Comparison of ENCODE assay signal across 20 cellular contexts in the genomic region with DNA sequence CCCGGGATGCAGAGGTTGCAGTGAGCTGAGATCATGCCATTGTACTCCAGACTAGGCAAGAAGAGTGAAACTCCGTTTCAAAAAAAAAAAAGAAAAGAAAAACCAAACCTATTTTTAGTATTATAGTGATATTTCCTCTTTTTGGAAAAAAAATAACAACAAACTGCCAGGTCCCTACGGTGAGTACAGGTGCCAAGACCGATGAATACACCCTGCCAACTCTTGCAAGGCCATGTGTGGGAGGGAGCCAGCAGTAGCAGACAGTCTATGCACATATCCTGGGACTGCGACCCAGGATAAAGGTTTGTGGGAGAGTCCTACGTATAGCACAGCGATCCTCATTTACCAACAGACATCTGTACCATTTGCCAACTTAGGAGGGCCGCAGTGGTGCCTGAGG.
DNase-seq lines count a peak whose midpoint lies in the region; ATAC-seq, FAIRE-seq and TF ChIP-seq lines count a peak whose summit lies in the region.
"Had no signal": no experiment of that assay in that cellular context is flagged by ENCODE, and none has a peak within 500 bp of the region (broad histone marks: within the 10 kb centered on the region; RNA-seq: fewer than 3 reads in every experiment).

No MANE protein-coding gene starts in this region.

- no peak overlapping the region for H3K4me3 ChIP-seq in adrenal gland
- H3K4me3 ChIP-seq in pancreas, result no peak overlapping the region
- H3K4me3 ChIP-seq: smooth muscle cell, uterus had no signal

- no peaks in the 10 kb centered on the region for H3K9me3 ChIP-seq in adrenal gland (replicated peaks in 1 of 3)
- H3K9me3 ChIP-seq in pancreas, result no peaks in the 10 kb centered on the region
- H3K9me3 ChIP-seq: uterus had no signal

- no peaks in the 10 kb centered on the region for H3K36me3 ChIP-seq in adrenal gland (replicated peaks in 1 of 2)
- no peaks in the 10 kb centered on the region for H3K36me3 ChIP-seq in pancreas
- H3K36me3 ChIP-seq: uterus had no signal

- TF ChIP-seq POLR2A in adrenal gland (IDR thresholded peaks at IDR 0.05), result no peak

- intact Hi-C loops in adrenal gland (cut with DNase I), result no loop called here
- intact Hi-C loops in pancreas (cut with DNase I), result no loop called here

- DNase-seq in G401 (ENCODE audit: low spot score) (peak; percentile 95), adrenal gland (peak in 5 of 7 donors; percentile 20 to 36 (median 25)), pancreas (peak in 5 of 6 donors; percentile 51 to 75 (median 58)), NCI-H1105 treated with DMSO at 0.1 percent for 48 hours (lab: John Stamatoyannopoulos, UW) (no peak), NCI-H1436 treated with DMSO at 0.1 percent for 48 hours (lab: John Stamatoyannopoulos, UW) (no peak)
- no peak for DNase-seq in activated T-cell treated with anti-CD3 and anti-CD28 coated beads, Interleukin-2, amount 50 U/mL, for 48 hours
- DNase-seq: activated CD4-positive, alpha-beta memory T cell treated with anti-CD3 and anti-CD28 coated beads, Interleukin-2, amount 10 ng/mL, durations not matched to agents 7 days and 5 days; activated effector memory CD4-positive, alpha-beta T cell treated with anti-CD3 and anti-CD28 coated beads, Interleukin-2, amount 50 U/mL, for 16 hours; activated naive CD8-positive, alpha-beta T cell treated with anti-CD3 and anti-CD28 coated beads, Interleukin-2, amount 10 ng/mL, durations not matched to agents 7 days and 5 days; GOT3; Karpas-422; mesendoderm; NCI-H1092; NCI-H2029; NCI-H226; NCI-H748 treated with DMSO at 0.1 percent for 48 hours; uterus had no signal

- TF ChIP-seq CTCF in adrenal gland (IDR thresholded peaks at IDR 0.05) (no peak), pancreas (IDR thresholded peaks at IDR 0.05) (no peak)

- in situ Hi-C loops in G401 (cut with HindIII; ENCODE audit: low sequenced_read_pairs), result no loop called here

- H3K27me3 ChIP-seq in adrenal gland (no peaks in the 10 kb centered on the region), pancreas (no peaks in the 10 kb centered on the region)
- H3K27me3 ChIP-seq: uterus had no signal

- ATAC-seq in HG03378 (IDR thresholded peaks at IDR 0.05; ENCODE audit: unreplicated experiment) (peak; percentile 44), pancreas (peak; percentile 95 to 100 (median 98))
- ATAC-seq: Right ventricle myocardium inferior had no signal

- 40 to 55% (median 42%) methylated on average over 7 to 8 of the region's 8 CpGs for WGBS in adrenal gland, 4 donors
- 42 to 47% methylated on average over 8 of the region's 8 CpGs for WGBS in pancreas, 2 donors

- no peak for FAIRE-seq in pancreas (lab: Jason Lieb, UNC)

- H3K27ac ChIP-seq in adrenal gland (no peak overlapping the region), pancreas (peak overlapping the region in 1 of 4 donors; percentile 30)
- H3K27ac ChIP-seq: uterus had no signal

- H3K4me1 ChIP-seq in adrenal gland (replicated peaks in 1 of 2), result no peaks in the 10 kb centered on the region
- H3K4me1 ChIP-seq in pancreas, result peaks cover 0 to 7% (median 0%) of the 10 kb centered on the region in 3 donors
- H3K4me1 ChIP-seq: uterus had no signal

Comparison
In these comparisons a context has a peak if more than half of its experiments do, and no peak if none do; other contexts are left out.
1. DNase-seq: peak in G401 (single experiment), adrenal gland (5 of 7) and pancreas (5 of 6); none in activated T-cell treated with anti-CD3 and anti-CD28 coated beads, Interleukin-2, amount 50 U/mL, for 48 hours (0 of 2), NCI-H1105 treated with DMSO at 0.1 percent for 48 hours (single experiment) and NCI-H1436 treated with DMSO at 0.1 percent for 48 hours (single experiment).